9 cellular contexts compared by ENCODE assay signal in genomic region chr19:13013649-13014048, GRCh38. TPM values are rescaled to one million over a fixed set of nuclear protein-coding genes. Genes with fewer than 3 reads are reported as not detected.
DNase-seq lines count a peak whose midpoint lies in the region; ATAC-seq and TF ChIP-seq lines count a peak whose summit lies in the region.
"Had no signal": no experiment of that assay in that cellular context is flagged by ENCODE, and none has a peak within 500 bp of the region (broad histone marks: within the 10 kb centered on the region; RNA-seq: fewer than 3 reads in every experiment).

No MANE protein-coding gene starts in this region.

- intact Hi-C loops in CD4-positive, alpha-beta memory T cell (cut with micrococcal nuclease): loop anchor here (2.0 kb wide), 1 partner anchor 31 kb away; no protein-coding TSS in a partner anchor
- intact Hi-C loops in sciatic nerve (cut with DNase I): no loop called here

- peak overlapping the region in 2 of 7 donors; percentile 41 to 81 for H3K27ac Mint-ChIP-seq in CD4-positive, alpha-beta memory T cell
- no peak overlapping the region for H3K27ac Mint-ChIP-seq in endothelial cell (ENCODE audit: unreplicated experiment)

- H3K36me3 Mint-ChIP-seq in CD4-positive, alpha-beta memory T cell: peaks cover 0 to 3% of the 10 kb centered on the region in 2 donors
- no peaks in the 10 kb centered on the region for H3K36me3 Mint-ChIP-seq in endothelial cell (ENCODE audit: low read depth, unreplicated experiment)

- POLR2A ChIA-PET in CD4-positive, alpha-beta memory T cell (lab: Charles Lee; ENCODE audit: partially characterized antibody): interaction anchor here (0.6 to 1.0 kb wide), 4 partner anchors 18 to 91 kb away, joined by 3 read pairs; no protein-coding TSS in a partner anchor
- POLR2A ChIA-PET in RWPE1 (lab: Yijun Ruan, JAX; ENCODE audit: low non-redundant PET): interaction anchor here (0.9 kb wide), 1 partner anchor 11 kb away, joined by 4 read pairs; no protein-coding TSS in a partner anchor

- H3K4me1 ChIP-seq in CD4-positive, alpha-beta memory T cell (ENCODE audit: insufficient read depth, low read length): peaks cover 26% of the 10 kb centered on the region

- H3K27me3 ChIP-seq in CD4-positive, alpha-beta memory T cell (ENCODE audit: insufficient read depth, low read length): peaks cover 42% of the 10 kb centered on the region

- CTCF ChIA-PET in CD4-positive, alpha-beta memory T cell (lab: Charles Lee; ENCODE audit: partially characterized antibody): interaction anchor here (0.6 to 1.8 kb wide), 5 partner anchors 8 to 49 kb away, joined by 3 to 10 read pairs (median 4); no protein-coding TSS in a partner anchor
- CTCF ChIA-PET in RWPE1 (lab: Yijun Ruan, JAX): interaction anchor here (0.8 to 1.9 kb wide), 7 partner anchors 8 to 48 kb away, joined by 3 to 9 read pairs (median 4); no protein-coding TSS in a partner anchor

- TF ChIP-seq CTCF in RWPE1 (conservative IDR thresholded peaks at IDR 0.05; ENCODE audit: low read depth) (no peak), endothelial cell (IDR thresholded peaks at IDR 0.05; ENCODE audit: unreplicated experiment) (no peak), retinal pigment epithelial cell (conservative IDR thresholded peaks at IDR 0.05; ENCODE audit: low read depth, low read length) (no peak)

- peaks cover 0 to 8% (median 0%) of the 10 kb centered on the region in 8 donors for H3K9me3 Mint-ChIP-seq in CD4-positive, alpha-beta memory T cell
- no peaks in the 10 kb centered on the region for H3K9me3 Mint-ChIP-seq in endothelial cell (ENCODE audit: unreplicated experiment)

- peaks cover 54 to 61% of the 10 kb centered on the region in 2 donors for H3K27me3 Mint-ChIP-seq in CD4-positive, alpha-beta memory T cell
- peaks cover 50% of the 10 kb centered on the region for H3K27me3 Mint-ChIP-seq in endothelial cell (ENCODE audit: unreplicated experiment)

- H3K4me3 ChIP-seq in CD4-positive, alpha-beta memory T cell (ENCODE audit: low read length in 2 of 2): no peak overlapping the region
- H3K4me3 ChIP-seq in retinal pigment epithelial cell (ENCODE audit: low read length): peak overlapping the region; percentile 4

- no peak for ATAC-seq in sciatic nerve

- H3K36me3 ChIP-seq in CD4-positive, alpha-beta memory T cell (ENCODE audit: insufficient read depth, low read length): no peaks in the 10 kb centered on the region

- no peak overlapping the region for H3K27ac ChIP-seq in CD4-positive, alpha-beta memory T cell (ENCODE audit: low read depth, low read length)
- peak overlapping the region; percentile 98 for H3K27ac ChIP-seq in RWPE1

- peak overlapping the region; percentile 59 to 92 (median 86) for H3K4me3 Mint-ChIP-seq in CD4-positive, alpha-beta memory T cell
- peak overlapping the region; percentile 49 for H3K4me3 Mint-ChIP-seq in endothelial cell (ENCODE audit: unreplicated experiment)

- DNase-seq in CD4-positive, alpha-beta memory T cell: no peak
- DNase-seq in RWPE1 (ENCODE audit: low spot score) (no peak), endothelial cell (ENCODE audit: low spot score) (no peak), retinal pigment epithelial cell (ENCODE audit: low read depth) (no peak), sciatic nerve (ENCODE audit: low spot score) (no peak), NCI-H748 (lab: John Stamatoyannopoulos, UW; ENCODE audit: unreplicated experiment) (no peak), UCSD-AML1 (lab: John Stamatoyannopoulos, UW; ENCODE audit: unreplicated experiment) (no peak), occipital lobe (lab: John Stamatoyannopoulos, UW) (no peak)
- DNase-seq: GOT3 had no signal

- H3K4me1 Mint-ChIP-seq in CD4-positive, alpha-beta memory T cell: peaks cover 8 to 34% (median 21%) of the 10 kb centered on the region in 4 donors
- peaks cover 33% of the 10 kb centered on the region for H3K4me1 Mint-ChIP-seq in endothelial cell (ENCODE audit: unreplicated experiment)

- H3K9me3 ChIP-seq in CD4-positive, alpha-beta memory T cell (ENCODE audit: control insufficient read depth in 1 of 2, low read length in 2 of 2): no peaks in the 10 kb centered on the region

RNA-seq across cellular contexts. Expression of gene NFIX, which starts 18.4 kb away (rescaled TPM):
- total RNA-seq in CD4-positive, alpha-beta memory T cell: 1 to 10 TPM; 4.0 to 5.4 TPM
- polyA plus RNA-seq in CD4-positive, alpha-beta memory T cell: under 1 TPM in 1 of 2 donors, not detected in 1; 0.09 TPM
- total RNA-seq in endothelial cell (ENCODE audit: unreplicated experiment): 9.9 TPM
- 131 TPM for total RNA-seq in sciatic nerve
- 124 TPM for total RNA-seq in occipital lobe

RNA-seq across cellular contexts. Expression of gene DAND5, which starts 44.3 kb away (rescaled TPM):
- total RNA-seq in CD4-positive, alpha-beta memory T cell: not detected
- not detected for polyA plus RNA-seq in CD4-positive, alpha-beta memory T cell
- 0.69 TPM for total RNA-seq in endothelial cell (ENCODE audit: unreplicated experiment)
- total RNA-seq in sciatic nerve: not detected
- not detected for total RNA-seq in occipital lobe

RNA-seq across cellular contexts. Expression of gene GADD45GIP1, which starts 56.6 kb away (rescaled TPM):
- 10 to 100 TPM; 14.7 to 17.9 TPM for total RNA-seq in CD4-positive, alpha-beta memory T cell
- polyA plus RNA-seq in CD4-positive, alpha-beta memory T cell: 10 to 100 TPM; 61.0 to 65.1 TPM
- total RNA-seq in endothelial cell (ENCODE audit: unreplicated experiment): 20.8 TPM
- 13.7 TPM for total RNA-seq in sciatic nerve
- 13.3 TPM for total RNA-seq in occipital lobe

Comparison
In these comparisons a context has a peak if more than half of its experiments do, and no peak if none do; other contexts are left out.
1. RNA of gene NFIX, which starts 18.4 kb away (total RNA-seq): 131 TPM in sciatic nerve (single experiment) and 124 TPM in occipital lobe (single experiment); 9.9 TPM in endothelial cell (single experiment) and 4.0 to 5.4 TPM in CD4-positive, alpha-beta memory T cell; every median in the first group is over 10 times any median in the second.